19 cellular contexts compared by ENCODE assay signal in genomic region chr6:150145830-150146229, GRCh38. TPM values are rescaled to one million over a fixed set of nuclear protein-coding genes. Genes with fewer than 3 reads are reported as not detected.
DNase-seq lines count a peak whose midpoint lies in the region; ATAC-seq, FAIRE-seq and TF ChIP-seq lines count a peak whose summit lies in the region.
"Had no signal": no experiment of that assay in that cellular context is flagged by ENCODE, and none has a peak within 500 bp of the region (broad histone marks: within the 10 kb centered on the region; RNA-seq: fewer than 3 reads in every experiment).

No MANE protein-coding gene starts in this region.

- no peak for TF ChIP-seq CTCF in bronchial epithelial cell (IDR thresholded peaks at IDR 0.05; ENCODE audit: insufficient read depth, low read length, severe bottlenecking)
- no peak for TF ChIP-seq CTCF in endothelial cell (IDR thresholded peaks at IDR 0.05; ENCODE audit: unreplicated experiment)
- no peak for TF ChIP-seq CTCF in osteoblast (IDR thresholded peaks at IDR 0.05; ENCODE audit: extremely low read depth, low read depth, low read length)

- no peak for ATAC-seq in HG03565 (IDR thresholded peaks at IDR 0.05; ENCODE audit: unreplicated experiment)
- ATAC-seq: activated CD8-positive, alpha-beta memory T cell treated with anti-CD3 and anti-CD28 coated beads, Interleukin-2, amount 10 ng/mL, durations not matched to agents 7 days and 5 days had no signal

- no peak overlapping the region for H2AFZ ChIP-seq in osteoblast (ENCODE audit: low read length)

- H3K27me3 Mint-ChIP-seq in endothelial cell (ENCODE audit: unreplicated experiment): peaks cover 16% of the 10 kb centered on the region

- H3K79me2 ChIP-seq in osteoblast (ENCODE audit: insufficient read depth, low read length): no peaks in the 10 kb centered on the region

- H3K36me3 ChIP-seq in bronchial epithelial cell (ENCODE audit: control insufficient read depth, insufficient read depth, low read length) (peaks cover 9% of the 10 kb centered on the region), osteoblast (ENCODE audit: insufficient read depth, low read length) (no peaks in the 10 kb centered on the region)
- H3K36me3 ChIP-seq: spleen had no signal

- FAIRE-seq in GM12891 (lab: Jason Lieb, UNC) (no peak), bronchial epithelial cell (lab: Jason Lieb, UNC) (no peak)

- H4K20me1 ChIP-seq in osteoblast (ENCODE audit: insufficient read depth, low read length): no peaks in the 10 kb centered on the region

- no peak for TF ChIP-seq POLR2A in GM12891 (IDR thresholded peaks at IDR 0.05; ENCODE audit: low read depth, low read length)

- H3K27me3 ChIP-seq in bronchial epithelial cell (ENCODE audit: control insufficient read depth, insufficient read depth, low read length): no peaks in the 10 kb centered on the region
- peaks cover 18% of the 10 kb centered on the region for H3K27me3 ChIP-seq in osteoblast (ENCODE audit: insufficient read depth, low read length)

- H3K4me2 ChIP-seq in osteoblast (ENCODE audit: insufficient read depth, low read length): no peak overlapping the region

- no peaks in the 10 kb centered on the region for H3K9me3 ChIP-seq in osteoblast (ENCODE audit: low read depth, low read length)
- H3K9me3 ChIP-seq: spleen had no signal

- no peaks in the 10 kb centered on the region for H3K9me3 Mint-ChIP-seq in endothelial cell (ENCODE audit: unreplicated experiment)

- H3K4me1 ChIP-seq in osteoblast (ENCODE audit: insufficient read depth, low read length): no peaks in the 10 kb centered on the region

- H3K27ac ChIP-seq in osteoblast (ENCODE audit: low read depth, low read length): no peak overlapping the region
- H3K27ac ChIP-seq: spleen had no signal

- no peak for DNase-seq in GM12891 (ENCODE audit: insufficient read length, low spot score)
- peak; percentile 41 for DNase-seq in NOMO-1 treated with dmso at 0.1 percent for 144 hours (lab: John Stamatoyannopoulos, UW; ENCODE audit: unreplicated experiment)
- peak; percentile 82 for DNase-seq in bronchial epithelial cell (ENCODE audit: low read depth)
- peak; percentile 40 for DNase-seq in pons (ENCODE audit: low spot score)
- no peak for DNase-seq in SK-N-DZ (ENCODE audit: low spot score)
- no peak for DNase-seq in endothelial cell (ENCODE audit: low spot score)
- DNase-seq in osteoblast (ENCODE audit: insufficient read length, low spot score, missing footprints): no peak
- DNase-seq: activated CD8-positive, alpha-beta memory T cell treated with anti-CD3 and anti-CD28 coated beads, Interleukin-2, amount 10 ng/mL, durations not matched to agents 7 days and 5 days; activated naive CD4-positive, alpha-beta T cell treated with anti-CD3 and anti-CD28 coated beads, Interleukin-2, amount 50 U/mL, for 16 hours; Calu3; caudate nucleus; HCEC 1CT; NCI-H1048; NCI-H345; nucleus accumbens; spleen had no signal

- H3K27ac Mint-ChIP-seq in endothelial cell (ENCODE audit: unreplicated experiment): no peak overlapping the region
- H3K27ac Mint-ChIP-seq: activated CD8-positive, alpha-beta memory T cell treated with anti-CD3 and anti-CD28 coated beads, Interleukin-2, amount 10 ng/mL, durations not matched to agents 7 days and 5 days had no signal

- peaks cover 29% of the 10 kb centered on the region for H3K4me1 Mint-ChIP-seq in endothelial cell (ENCODE audit: unreplicated experiment)

- no peak overlapping the region for H3K4me3 Mint-ChIP-seq in endothelial cell (ENCODE audit: unreplicated experiment)
- H3K4me3 Mint-ChIP-seq: activated CD8-positive, alpha-beta memory T cell treated with anti-CD3 and anti-CD28 coated beads, Interleukin-2, amount 10 ng/mL, durations not matched to agents 7 days and 5 days had no signal

- H3K36me3 Mint-ChIP-seq in endothelial cell (ENCODE audit: low read depth, unreplicated experiment): no peaks in the 10 kb centered on the region

- peak overlapping the region; percentile 76 for H3K4me3 ChIP-seq in bronchial epithelial cell (ENCODE audit: low read depth, low read length)
- no peak overlapping the region for H3K4me3 ChIP-seq in osteoblast (ENCODE audit: insufficient read depth, low read length)
- H3K4me3 ChIP-seq: spleen had no signal

TF ChIP-seq in GM12891, 5 proteins besides CTCF, POLR2A, EP300 and RAD21:
- TF ChIP-seq SPI1 (IDR thresholded peaks at IDR 0.05; ENCODE audit: low read depth, low read length): peak; percentile 43; the same call in 1 of the 2 replicates
- TF ChIP-seq POLR2AphosphoS5 (IDR thresholded peaks at IDR 0.05; ENCODE audit: low read depth, low read length): no peak
TF ChIP-seq in GM12891: peak in this region for 1.

RNA-seq across cellular contexts. Expression of gene PPP1R14C, which starts 3.0 kb away (rescaled TPM):
- polyA plus RNA-seq in GM12891 (2012; ENCODE audit: low read depth, missing spikeins): not detected
- total RNA-seq in bronchial epithelial cell (72.1 and 80.0 TPM in 2 replicates), endothelial cell (ENCODE audit: unreplicated experiment) (2.5 TPM), osteoblast (3.6 and 3.8 TPM in 2 replicates)
- polyA plus RNA-seq in SK-N-DZ (2014; cell fraction: cytosol; rRNA removed): not detected in 2 replicates
- polyA plus RNA-seq in SK-N-DZ (2014; cell fraction: nucleus; rRNA removed): not detected in 2 replicates
- total RNA-seq: lung microvascular endothelial cell, RPMI7951 had no signal

Comparison
In these comparisons a context has a peak if more than half of its experiments do, and no peak if none do; other contexts are left out.
1. DNase-seq: peak in NOMO-1 treated with dmso at 0.1 percent for 144 hours (single experiment), bronchial epithelial cell (single experiment) and pons (single experiment); none in GM12891 (single experiment), SK-N-DZ (single experiment), endothelial cell (single experiment) and osteoblast (single experiment).
2. RNA of gene PPP1R14C, which starts 3.0 kb away (total RNA-seq): 72.1 to 80.0 TPM in bronchial epithelial cell; 3.6 to 3.8 TPM in osteoblast and 2.5 TPM in endothelial cell (single experiment); every median in the first group is over 10 times any median in the second.